ENCODE assay signal across 1 cellular context in the genomic region with DNA sequence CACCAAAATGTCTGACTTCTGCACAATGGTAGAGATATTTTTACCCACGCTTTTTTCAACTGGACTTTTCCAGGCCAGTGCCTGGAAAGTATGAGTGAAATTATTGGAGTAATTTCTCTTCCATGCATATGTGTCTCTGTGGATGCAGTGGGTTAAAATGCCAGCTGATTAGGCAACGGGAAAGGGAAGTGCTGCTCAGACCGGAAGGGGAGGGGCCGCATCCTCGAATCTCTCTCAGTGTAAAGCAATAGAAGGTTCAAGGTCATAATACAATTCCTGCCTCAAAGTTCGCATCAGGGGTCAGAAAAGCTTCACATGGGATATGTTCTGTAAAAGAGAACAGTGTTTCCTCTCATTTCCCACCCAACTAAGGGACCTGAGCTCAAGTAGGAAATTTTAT.
TF ChIP-seq lines count a peak whose summit lies in the region.

No MANE protein-coding gene starts in this region.

TF ChIP-seq in HepG2, 621 proteins besides CTCF, POLR2A, EP300 and RAD21:
- peak; percentile 21; the same call in 1 of the 2 replicates for TF ChIP-seq GABPB1 (CRISPR knock-in tag; IDR thresholded peaks at IDR 0.05)
- no peak for TF ChIP-seq TBX2 (CRISPR knock-in tag; IDR thresholded peaks at IDR 0.05; ENCODE audit: borderline replicate concordance)
- peak; percentile 34 for TF ChIP-seq GABPA (IDR thresholded peaks at IDR 0.05; ENCODE audit: low read depth, low read length)
- TF ChIP-seq GABPA (CRISPR knock-in tag; IDR thresholded peaks at IDR 0.05; ENCODE audit: low read depth), result peak; percentile 72
TF ChIP-seq in HepG2: peak in this region for 2.
